8 cellular contexts compared by ENCODE assay signal in the genomic region with DNA sequence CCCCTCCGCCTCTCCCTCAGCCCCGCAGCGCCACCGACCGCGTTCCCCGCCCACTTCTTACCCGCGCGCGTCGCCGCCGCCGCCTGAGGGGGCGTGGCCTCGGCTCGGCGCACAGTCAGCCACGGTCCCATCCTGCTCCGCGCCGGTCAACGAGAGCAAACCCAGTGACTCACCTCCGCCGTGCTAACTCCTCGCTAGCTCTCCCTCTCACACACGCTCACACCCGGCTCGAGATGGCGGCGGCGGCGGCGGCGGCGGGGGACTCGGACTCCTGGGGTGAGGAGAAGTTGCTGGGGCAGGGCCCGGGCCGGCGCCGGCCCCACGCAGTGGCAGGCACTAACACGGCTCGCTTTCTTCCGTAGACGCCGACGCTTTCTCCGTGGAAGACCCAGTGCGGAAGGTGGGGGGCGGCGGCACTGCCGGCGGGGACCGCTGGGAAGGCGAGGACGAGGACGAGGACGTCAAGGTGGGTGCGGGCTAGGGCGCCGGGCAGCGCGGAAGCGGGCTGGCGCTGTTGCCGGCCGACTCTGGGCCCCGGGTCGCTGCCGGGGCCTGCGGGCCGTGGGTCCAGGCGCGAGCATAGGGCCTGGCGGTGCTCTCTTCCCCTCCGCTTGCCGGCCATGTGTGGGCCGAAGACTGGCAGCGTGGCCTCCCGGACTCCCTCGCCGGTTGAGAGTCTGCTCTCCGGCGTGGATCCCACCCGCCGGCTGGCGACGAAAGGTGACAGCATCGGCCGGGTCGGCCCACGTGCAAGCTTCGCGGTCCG. TPM values are rescaled to one million over a fixed set of nuclear protein-coding genes. Genes with fewer than 3 reads are reported as not detected.
DNase-seq lines count a peak whose midpoint lies in the region; ATAC-seq and TF ChIP-seq lines count a peak whose summit lies in the region.

A gene with protein sequence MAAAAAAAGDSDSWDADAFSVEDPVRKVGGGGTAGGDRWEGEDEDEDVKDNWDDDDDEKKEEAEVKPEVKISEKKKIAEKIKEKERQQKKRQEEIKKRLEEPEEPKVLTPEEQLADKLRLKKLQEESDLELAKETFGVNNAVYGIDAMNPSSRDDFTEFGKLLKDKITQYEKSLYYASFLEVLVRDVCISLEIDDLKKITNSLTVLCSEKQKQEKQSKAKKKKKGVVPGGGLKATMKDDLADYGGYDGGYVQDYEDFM (plus strand): TSS at position 186 of the 766 bp plus-strand sequence. CDS start 48 bp downstream, at position 234.

- H3K4me3 ChIP-seq in DOHH2 (ENCODE audit: low read length) (peak within 1 kb of the TSS; percentile 83), GM23248 (peak within 1 kb of the TSS; percentile 93)

- peak; percentile 100 for DNase-seq in GM23248
- peak; percentile 78 to 80 for DNase-seq in Kasumi-1 (lab: John Stamatoyannopoulos, UW)
- DNase-seq in RWPE1 (ENCODE audit: low spot score): peak; percentile 49
- DNase-seq in activated T-helper 2 cell treated with anti-CD3 and anti-CD28 coated beads, Interferon-gamma antibody, Interleukin-2, Interleukin-4, amounts not matched to agents 10 μg/mL and 5 μg/mL and 100 μg/mL, durations not matched to agents 14 hours and 24 hours and 36 hours (ENCODE audit: low spot score): peak; percentile 96
- peak; percentile 95 for DNase-seq in fibroblast of peridontal ligament (ENCODE audit: extremely low read depth)
- peak; percentile 97 for DNase-seq in natural killer cell treated with Interleukin-12 subunit alpha and Interleukin-12 subunit beta and Interleukin-15 and Interleukin-18, amount 100 ng/mL, for 72 hours (ENCODE audit: low spot score)
- peak; percentile 95 for DNase-seq in stimulated activated naive CD4-positive, alpha-beta T cell treated with Interleukin-2 at 50 U/mL for 16 hours (lab: John Stamatoyannopoulos, UW)

- peaks cover 43% of the 10 kb centered on the region for H3K36me3 ChIP-seq in DOHH2 (ENCODE audit: control insufficient read depth, low read length)
- H3K36me3 ChIP-seq in GM23248 (ENCODE audit: low read depth): no peaks in the 10 kb centered on the region; the same call in none of the 2 replicates

- H2AFZ ChIP-seq in GM23248: peak within 1 kb of the TSS; percentile 88

- H3K9me2 ChIP-seq in DOHH2 (replicated peaks; ENCODE audit: control insufficient read depth, low read length) (no peaks in the 10 kb centered on the region), GM23248 (ENCODE audit: insufficient read depth) (no peaks in the 10 kb centered on the region)

- H3K27ac ChIP-seq in DOHH2 (ENCODE audit: low read depth, low read length): peak within 1 kb of the TSS; percentile 76
- H3K27ac ChIP-seq in GM23248: peak within 1 kb of the TSS; percentile 95
- peak within 1 kb of the TSS; percentile 100 for H3K27ac ChIP-seq in RWPE1

- H3K79me2 ChIP-seq in DOHH2 (ENCODE audit: control insufficient read depth, low read length) (peaks cover 60% of the 10 kb centered on the region), GM23248 (ENCODE audit: insufficient read depth) (peaks cover 66% of the 10 kb centered on the region)

- H3K36me3 Mint-ChIP-seq in activated T-helper 2 cell treated with anti-CD3 and anti-CD28 coated beads, Interferon-gamma antibody, Interleukin-2, Interleukin-4, amounts not matched to agents 10 μg/mL and 5 μg/mL and 100 μg/mL, durations not matched to agents 14 hours and 24 hours and 36 hours (ENCODE audit: low read depth): peaks cover 61% of the 10 kb centered on the region
- peaks cover 25% of the 10 kb centered on the region for H3K36me3 Mint-ChIP-seq in natural killer cell treated with Interleukin-12 subunit alpha and Interleukin-12 subunit beta and Interleukin-15 and Interleukin-18, amount 100 ng/mL, for 72 hours

- peak within 1 kb of the TSS; percentile 98 for H3K4me3 Mint-ChIP-seq in activated T-helper 2 cell treated with anti-CD3 and anti-CD28 coated beads, Interferon-gamma antibody, Interleukin-2, Interleukin-4, amounts not matched to agents 10 μg/mL and 5 μg/mL and 100 μg/mL, durations not matched to agents 14 hours and 24 hours and 36 hours (ENCODE audit: low read depth)
- H3K4me3 Mint-ChIP-seq in natural killer cell treated with Interleukin-12 subunit alpha and Interleukin-12 subunit beta and Interleukin-15 and Interleukin-18, amount 100 ng/mL, for 72 hours: peak within 1 kb of the TSS; percentile 90

- H3K27me3 ChIP-seq in DOHH2 (ENCODE audit: control insufficient read depth, low read length) (no peaks in the 10 kb centered on the region), GM23248 (replicated peaks; ENCODE audit: insufficient read depth) (no peaks in the 10 kb centered on the region)

- H3K4me2 ChIP-seq in DOHH2 (ENCODE audit: low read length): peak within 1 kb of the TSS; percentile 79
- H3K4me2 ChIP-seq in GM23248 (ENCODE audit: unreplicated experiment): peak within 1 kb of the TSS; percentile 99

- H3K4me1 ChIP-seq in DOHH2 (ENCODE audit: control insufficient read depth, low read length): peaks cover 36% of the 10 kb centered on the region
- peaks cover 36% of the 10 kb centered on the region for H3K4me1 ChIP-seq in GM23248 (ENCODE audit: insufficient read depth)

- POLR2A ChIA-PET in RWPE1 (lab: Yijun Ruan, JAX; ENCODE audit: low non-redundant PET): interaction anchor here (0.6 kb wide), 1 partner anchor 225 kb away, joined by 3 read pairs; no protein-coding TSS in a partner anchor

- ATAC-seq in natural killer cell treated with Interleukin-12 subunit alpha and Interleukin-12 subunit beta and Interleukin-15 and Interleukin-18, amount 100 ng/mL, for 72 hours: peak; percentile 96

- no peaks in the 10 kb centered on the region for H3K9me3 ChIP-seq in DOHH2 (ENCODE audit: control insufficient read depth, insufficient read depth, low read length)
- no peaks in the 10 kb centered on the region for H3K9me3 ChIP-seq in GM23248 (ENCODE audit: low read depth)

- H3K4me1 Mint-ChIP-seq in activated T-helper 2 cell treated with anti-CD3 and anti-CD28 coated beads, Interferon-gamma antibody, Interleukin-2, Interleukin-4, amounts not matched to agents 10 μg/mL and 5 μg/mL and 100 μg/mL, durations not matched to agents 14 hours and 24 hours and 36 hours (ENCODE audit: low read depth): peaks cover 41% of the 10 kb centered on the region
- peaks cover 42 to 45% of the 10 kb centered on the region in 2 donors for H3K4me1 Mint-ChIP-seq in natural killer cell treated with Interleukin-12 subunit alpha and Interleukin-12 subunit beta and Interleukin-15 and Interleukin-18, amount 100 ng/mL, for 72 hours (ENCODE audit: low read depth in 2 of 2)

- TF ChIP-seq CTCF in DOHH2 (IDR thresholded peaks at IDR 0.05; ENCODE audit: low read depth, low read length, poor library complexity, severe bottlenecking): no peak
- no peak for TF ChIP-seq CTCF in RWPE1 (conservative IDR thresholded peaks at IDR 0.05; ENCODE audit: low read depth)

- no peaks in the 10 kb centered on the region for H3K27me3 Mint-ChIP-seq in activated T-helper 2 cell treated with anti-CD3 and anti-CD28 coated beads, Interferon-gamma antibody, Interleukin-2, Interleukin-4, amounts not matched to agents 10 μg/mL and 5 μg/mL and 100 μg/mL, durations not matched to agents 14 hours and 24 hours and 36 hours (ENCODE audit: low read depth)
- H3K27me3 Mint-ChIP-seq in natural killer cell treated with Interleukin-12 subunit alpha and Interleukin-12 subunit beta and Interleukin-15 and Interleukin-18, amount 100 ng/mL, for 72 hours: no peaks in the 10 kb centered on the region

- peaks cover 13% of the 10 kb centered on the region; the same call in 1 of the 2 replicates for H4K20me1 ChIP-seq in DOHH2 (ENCODE audit: control insufficient read depth, insufficient read depth, low read depth, low read length)
- H4K20me1 ChIP-seq in GM23248 (ENCODE audit: insufficient read depth): no peaks in the 10 kb centered on the region

- intact Hi-C loops in activated T-helper 2 cell treated with anti-CD3 and anti-CD28 coated beads, Interferon-gamma antibody, Interleukin-2, Interleukin-4, amounts not matched to agents 10 μg/mL and 5 μg/mL and 100 μg/mL, durations not matched to agents 14 hours and 24 hours and 36 hours (cut with micrococcal nuclease): loop anchor here (1.0 to 10.0 kb wide), 7 partner anchors 9 to 712 kb away; a partner anchor contains a TSS

- H3F3A ChIP-seq in DOHH2 (ENCODE audit: control insufficient read depth, insufficient read depth): 0 out of 2 replicates have a peak, but pooled peaks cover 6% of the 10 kb centered on the region
- H3F3A ChIP-seq in GM23248 (ENCODE audit: insufficient read depth): peaks cover 35% of the 10 kb centered on the region

- H3K9ac ChIP-seq in GM23248: peak within 1 kb of the TSS; percentile 95

- in situ Hi-C loops in GM23248 (cut with MboI): no loop called here

- CTCF ChIA-PET in RWPE1 (lab: Yijun Ruan, JAX): interaction anchor here (0.6 to 1.3 kb wide), 3 partner anchors 9 to 624 kb away, joined by 3 to 4 read pairs (median 3); no protein-coding TSS in a partner anchor

- peak within 1 kb of the TSS; percentile 99 for H3K27ac Mint-ChIP-seq in activated T-helper 2 cell treated with anti-CD3 and anti-CD28 coated beads, Interferon-gamma antibody, Interleukin-2, Interleukin-4, amounts not matched to agents 10 μg/mL and 5 μg/mL and 100 μg/mL, durations not matched to agents 14 hours and 24 hours and 36 hours
- peak within 1 kb of the TSS; percentile 84 to 97 for H3K27ac Mint-ChIP-seq in natural killer cell treated with Interleukin-12 subunit alpha and Interleukin-12 subunit beta and Interleukin-15 and Interleukin-18, amount 100 ng/mL, for 72 hours

- 1% methylated on average over 77 to 84 of the region's 97 CpGs for WGBS in GM23248 (ENCODE audit: low coverage in 1 of 2, low lambda C conversion rate in 2 of 2, missing lambda C conversion rate in 2 of 2), 2 experiments

- H3K9me3 Mint-ChIP-seq in activated T-helper 2 cell treated with anti-CD3 and anti-CD28 coated beads, Interferon-gamma antibody, Interleukin-2, Interleukin-4, amounts not matched to agents 10 μg/mL and 5 μg/mL and 100 μg/mL, durations not matched to agents 14 hours and 24 hours and 36 hours: no peaks in the 10 kb centered on the region
- no peaks in the 10 kb centered on the region for H3K9me3 Mint-ChIP-seq in natural killer cell treated with Interleukin-12 subunit alpha and Interleukin-12 subunit beta and Interleukin-15 and Interleukin-18, amount 100 ng/mL, for 72 hours

RNA-seq across cellular contexts. Expression of the gene that starts here (rescaled TPM):
- 25.2 and 37.8 TPM in 2 replicates for total RNA-seq in GM23248 (2014; rRNA removed; shearing (Covaris generic))
- polyA plus RNA-seq in GM23248 (2016; fragmentation: Nextera tagmentation; extraction: Ambion mirVana): 35.9 and 38.4 TPM in 2 replicates
- 127 and 135 TPM in 2 replicates for total RNA-seq in activated T-helper 2 cell treated with anti-CD3 and anti-CD28 coated beads, Interferon-gamma antibody, Interleukin-2, Interleukin-4, amounts not matched to agents 10 μg/mL and 5 μg/mL and 100 μg/mL, durations not matched to agents 14 hours and 24 hours and 36 hours
- 100 to 1,000 TPM in 1 of 2 donors, 10 to 100 TPM in 1; 89.1 to 121 TPM for total RNA-seq in natural killer cell treated with Interleukin-12 subunit alpha and Interleukin-12 subunit beta and Interleukin-15 and Interleukin-18, amount 100 ng/mL, for 72 hours

Comparison
In these comparisons a context has a peak if more than half of its experiments do, and no peak if none do; other contexts are left out.
1. Peak in every context shown above with its lines: DNase-seq, ATAC-seq, H3K4me3 ChIP-seq and H3K27ac ChIP-seq.
2. DNase-seq: peak in every context shown above with its lines; median percentile 100 in GM23248; 97 in natural killer cell treated with Interleukin-12 subunit alpha and Interleukin-12 subunit beta and Interleukin-15 and Interleukin-18, amount 100 ng/mL, for 72 hours; 96 in activated T-helper 2 cell treated with anti-CD3 and anti-CD28 coated beads, Interferon-gamma antibody, Interleukin-2, Interleukin-4, amounts not matched to agents 10 μg/mL and 5 μg/mL and 100 μg/mL, durations not matched to agents 14 hours and 24 hours and 36 hours; 95 in fibroblast of peridontal ligament; 95 in stimulated activated naive CD4-positive, alpha-beta T cell treated with Interleukin-2 at 50 U/mL for 16 hours; 79 in Kasumi-1; 49 in RWPE1.